ENCODE assay signal across 20 cellular contexts in genomic region chr1:109628540-109629321, GRCh38. TPM values are rescaled to one million over a fixed set of nuclear protein-coding genes. Genes with fewer than 3 reads are reported as not detected.
A peak's percentile ranks its signal among the peaks of the same experiment; 100 is the strongest.
DNase-seq lines count a peak whose midpoint lies in the region; ATAC-seq and TF ChIP-seq lines count a peak whose summit lies in the region.
"Had no signal": no experiment of that assay in that cellular context is flagged by ENCODE, and none has a peak within 500 bp of the region (broad histone marks: within the 10 kb centered on the region; RNA-seq: fewer than 3 reads in every experiment).

No MANE protein-coding gene starts in this region.

- H3K79me2 ChIP-seq in GM23338 (replicated peaks; ENCODE audit: insufficient read depth): peaks cover under 1% of the 10 kb centered on the region; the same call in 1 of the 2 replicates

- H3K27me3 Mint-ChIP-seq in GM23338 (ENCODE audit: insufficient read depth, low read depth, poor library complexity): peaks cover 4% of the 10 kb centered on the region

- in situ Hi-C loops in astrocyte of the spinal cord (cut with HindIII; ENCODE audit: low sequenced_read_pairs): no loop called here

- H3F3A ChIP-seq in GM23338 (replicated peaks; ENCODE audit: low read depth): no peaks in the 10 kb centered on the region

- H4K20me1 ChIP-seq in GM23338 (replicated peaks; ENCODE audit: insufficient read depth): no peaks in the 10 kb centered on the region

- H3K4me1 Mint-ChIP-seq in GM23338: peaks cover 11% of the 10 kb centered on the region

- no peaks in the 10 kb centered on the region for H3K27me3 ChIP-seq in GM23338 (ENCODE audit: insufficient read depth)
- H3K27me3 ChIP-seq: sigmoid colon, transverse colon had no signal

- no peaks in the 10 kb centered on the region for H3K4me1 ChIP-seq in GM23338 (ENCODE audit: insufficient read depth)

- no peak for ATAC-seq in GM23338
- ATAC-seq: esophagus mucosa, Right ventricle myocardium inferior had no signal

- TF ChIP-seq CTCF in astrocyte of the spinal cord (IDR thresholded peaks at IDR 0.05; ENCODE audit: low read depth, low read length) (no peak), GM23338 (conservative IDR thresholded peaks at IDR 0.05; ENCODE audit: low read depth in 2 of 2) (no peak)

- peaks cover 4% of the 10 kb centered on the region; the same call in 1 of the 2 replicates for H3K36me3 ChIP-seq in GM23338 (ENCODE audit: insufficient read depth)
- H3K36me3 ChIP-seq: transverse colon had no signal

- H3K4me3 ChIP-seq in astrocyte of the spinal cord (ENCODE audit: low read depth, low read length) (no peak overlapping the region), GM23338 (no peak overlapping the region)
- H3K4me3 ChIP-seq: left ventricle myocardium inferior, sigmoid colon, transverse colon had no signal

- no peaks in the 10 kb centered on the region for H3K9me2 ChIP-seq in GM23338 (ENCODE audit: insufficient read depth)

- no peaks in the 10 kb centered on the region for H3K9me3 Mint-ChIP-seq in GM23338
- H3K9me3 Mint-ChIP-seq: neural crest cell had no signal

- no peak overlapping the region for H3K4me2 ChIP-seq in GM23338

- H3K27ac ChIP-seq in GM23338 (ENCODE audit: low read depth): no peak overlapping the region
- H3K27ac ChIP-seq: C4-2B, left ventricle myocardium inferior, sigmoid colon, transverse colon had no signal

- DNase-seq in Daoy (ENCODE audit: low read depth) (peak; percentile 91), HK-2 (ENCODE audit: unreplicated experiment) (peak; percentile 93), astrocyte of the spinal cord (ENCODE audit: low read depth, low spot score) (peak; percentile 65), kidney tubule cell (ENCODE audit: low spot score) (peak; percentile 97), NCI-H446 (lab: John Stamatoyannopoulos, UW) (no peak), amygdala (lab: John Stamatoyannopoulos, UW) (no peak), dermis blood vessel endothelial cell (no peak), GM23338 (ENCODE audit: low spot score) (no peak)
- DNase-seq: activated naive CD4-positive, alpha-beta T cell treated with anti-CD3 and anti-CD28 coated beads, Interleukin-2, amount 50 U/mL, for 16 hours; hippocampal formation; Karpas-422; left ventricle myocardium inferior; sigmoid colon; stimulated activated CD4-positive, alpha-beta T cell treated with anti-CD3 and anti-CD28 coated beads, Interleukin-4, amount 100 ng/mL, for 24 hours; transverse colon had no signal

- H3K36me3 Mint-ChIP-seq in GM23338 (ENCODE audit: low read depth): peaks cover 27% of the 10 kb centered on the region

- no peak overlapping the region for H3K4me3 Mint-ChIP-seq in GM23338
- H3K4me3 Mint-ChIP-seq: neural crest cell had no signal

- no peak overlapping the region for H3K27ac Mint-ChIP-seq in GM23338

- no peak overlapping the region for H2AFZ ChIP-seq in GM23338

TF ChIP-seq in GM23338, 12 proteins besides CTCF, POLR2A, EP300 and RAD21:
- TF ChIP-seq, protein P1, sequence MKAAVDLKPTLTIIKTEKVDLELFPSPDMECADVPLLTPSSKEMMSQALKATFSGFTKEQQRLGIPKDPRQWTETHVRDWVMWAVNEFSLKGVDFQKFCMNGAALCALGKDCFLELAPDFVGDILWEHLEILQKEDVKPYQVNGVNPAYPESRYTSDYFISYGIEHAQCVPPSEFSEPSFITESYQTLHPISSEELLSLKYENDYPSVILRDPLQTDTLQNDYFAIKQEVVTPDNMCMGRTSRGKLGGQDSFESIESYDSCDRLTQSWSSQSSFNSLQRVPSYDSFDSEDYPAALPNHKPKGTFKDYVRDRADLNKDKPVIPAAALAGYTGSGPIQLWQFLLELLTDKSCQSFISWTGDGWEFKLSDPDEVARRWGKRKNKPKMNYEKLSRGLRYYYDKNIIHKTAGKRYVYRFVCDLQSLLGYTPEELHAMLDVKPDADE (IDR thresholded peaks at IDR 0.05): no peak
- no peak for TF ChIP-seq POLR2AphosphoS5 (IDR thresholded peaks at IDR 0.05; ENCODE audit: low read depth)
- TF ChIP-seq ZNF331 (CRISPR knock-in tag; IDR thresholded peaks at IDR 0.05; ENCODE audit: low read depth): no peak

RNA-seq across cellular contexts. Expression of gene AMPD2, which starts 9.1 kb away (rescaled TPM):
- 121 and 135 TPM in 2 replicates for total RNA-seq in Daoy (2014; rRNA removed; shearing (Covaris generic))
- total RNA-seq in dermis blood vessel endothelial cell: 32.0 and 40.4 TPM in 2 replicates
- 58.6 and 62.1 TPM in 2 replicates for total RNA-seq in GM23338 (2014; rRNA removed; shearing (Covaris generic))
- 23.1 and 24.5 TPM in 2 replicates for polyA plus RNA-seq in GM23338 (2016; fragmentation: Nextera tagmentation; extraction: Ambion mirVana)

RNA-seq across cellular contexts. Expression of gene GNAT2, which starts 9.3 kb away (rescaled TPM):
- total RNA-seq in Daoy (2014; rRNA removed; shearing (Covaris generic)): 0.11 and 4.8 TPM in 2 replicates
- total RNA-seq in dermis blood vessel endothelial cell: not detected in 2 replicates
- total RNA-seq in GM23338 (2014; rRNA removed; shearing (Covaris generic)): 0.21 TPM in 1 of 2 replicates, not detected in the other
- not detected in 2 replicates for polyA plus RNA-seq in GM23338 (2016; fragmentation: Nextera tagmentation; extraction: Ambion mirVana)
- total RNA-seq: chondrocyte, esophagus mucosa, left ventricle myocardium inferior, neural crest cell, Right ventricle myocardium inferior, sigmoid colon, transverse colon had no signal

RNA-seq across cellular contexts. Expression of gene GSTM4, which starts 27.2 kb away (rescaled TPM):
- total RNA-seq in Daoy (2014; rRNA removed; shearing (Covaris generic)): 34.9 and 42.0 TPM in 2 replicates
- 1.5 and 2.7 TPM in 2 replicates for total RNA-seq in dermis blood vessel endothelial cell
- total RNA-seq in GM23338 (2014; rRNA removed; shearing (Covaris generic)): 8.6 and 12.8 TPM in 2 replicates
- polyA plus RNA-seq in GM23338 (2016; fragmentation: Nextera tagmentation; extraction: Ambion mirVana): 12.9 and 17.3 TPM in 2 replicates

RNA-seq across cellular contexts. Expression of gene GSTM2, which starts 39.1 kb away (rescaled TPM):
- total RNA-seq in Daoy (2014; rRNA removed; shearing (Covaris generic)): 0.42 and 1.0 TPM in 2 replicates
- total RNA-seq in dermis blood vessel endothelial cell: 4.0 and 4.1 TPM in 2 replicates
- total RNA-seq in GM23338 (2014; rRNA removed; shearing (Covaris generic)): 8.9 and 20.3 TPM in 2 replicates
- polyA plus RNA-seq in GM23338 (2016; fragmentation: Nextera tagmentation; extraction: Ambion mirVana): 12.1 and 16.0 TPM in 2 replicates

RNA-seq across cellular contexts. Expression of gene GSTM1, which starts 58.9 kb away (rescaled TPM):
- 3.2 and 5.4 TPM in 2 replicates for total RNA-seq in Daoy (2014; rRNA removed; shearing (Covaris generic))
- 8.5 TPM in 1 of 2 replicates, not detected in the other for total RNA-seq in dermis blood vessel endothelial cell
- not detected in 2 replicates for total RNA-seq in GM23338 (2014; rRNA removed; shearing (Covaris generic))
- not detected in 2 replicates for polyA plus RNA-seq in GM23338 (2016; fragmentation: Nextera tagmentation; extraction: Ambion mirVana)
- total RNA-seq: esophagus mucosa, left ventricle myocardium inferior, Right ventricle myocardium inferior had no signal

Comparison
In these comparisons a context has a peak if more than half of its experiments do, and no peak if none do; other contexts are left out.
1. DNase-seq: peak in Daoy (single experiment), HK-2 (single experiment), astrocyte of the spinal cord (single experiment) and kidney tubule cell (single experiment); none in NCI-H446 (0 of 2), amygdala (0 of 56), dermis blood vessel endothelial cell (single experiment) and GM23338 (single experiment).